27 cellular contexts compared by ENCODE assay signal in genomic region chr6:150806790-150807189, GRCh38.
"Had no signal": no experiment of that assay in that cellular context is flagged by ENCODE, and none has a peak within 500 bp of the region (broad histone marks: within the 10 kb centered on the region; RNA-seq: fewer than 3 reads in every experiment).

No MANE protein-coding gene starts in this region.

- H3K9me3 Mint-ChIP-seq: activated naive CD4-positive, alpha-beta T cell treated with anti-CD3 and anti-CD28 coated beads, Interleukin-2, amount 50 U/mL, for 24 hours; activated naive CD8-positive, alpha-beta T cell treated with anti-CD3 and anti-CD28 coated beads, Interleukin-2, amount 50 U/mL, for 24 hours; activated T-helper 2 cell treated with anti-CD3 and anti-CD28 coated beads, Interferon-gamma antibody, Interleukin-2, Interleukin-4, amounts not matched to agents 10 μg/mL and 5 μg/mL and 100 μg/mL, durations not matched to agents 14 hours and 24 hours and 36 hours; immature natural killer cell; natural killer cell had no signal

- H3K4me1 Mint-ChIP-seq: activated naive CD4-positive, alpha-beta T cell treated with anti-CD3 and anti-CD28 coated beads, Interleukin-2, amount 50 U/mL, for 24 hours; immature natural killer cell; natural killer cell had no signal

- H3K27me3 ChIP-seq: colonic mucosa, left lung, spleen, tibial nerve had no signal

- H3K36me3 Mint-ChIP-seq: activated naive CD4-positive, alpha-beta T cell treated with anti-CD3 and anti-CD28 coated beads, Interleukin-2, amount 50 U/mL, for 24 hours; immature natural killer cell; natural killer cell had no signal

- H3K36me3 ChIP-seq: colonic mucosa, WERI-Rb-1 had no signal

- H3K27ac Mint-ChIP-seq: activated naive CD4-positive, alpha-beta T cell treated with anti-CD3 and anti-CD28 coated beads, Interleukin-2, amount 50 U/mL, for 24 hours; activated naive CD8-positive, alpha-beta T cell treated with anti-CD3 and anti-CD28 coated beads, Interleukin-2, amount 50 U/mL, for 24 hours; activated T-helper 2 cell treated with anti-CD3 and anti-CD28 coated beads, Interferon-gamma antibody, Interleukin-2, Interleukin-4, amounts not matched to agents 10 μg/mL and 5 μg/mL and 100 μg/mL, durations not matched to agents 14 hours and 24 hours and 36 hours; immature natural killer cell; natural killer cell; T-helper 17 cell had no signal

- H3K4me3 ChIP-seq: colonic mucosa, left lung, lower lobe of right lung, spleen, tibial nerve had no signal

- H3K9me3 ChIP-seq: colonic mucosa, left lung, lower lobe of right lung, spleen, tibial nerve had no signal

- ATAC-seq: activated CD4-positive, CD25-positive, alpha-beta regulatory T cell treated with anti-CD3 and anti-CD28 coated beads, Interleukin-2, amount 50 U/mL, for 24 hours; activated naive CD8-positive, alpha-beta T cell treated with anti-CD3 and anti-CD28 coated beads, Interleukin-2, amount 50 U/mL, for 24 hours; left lung; lower lobe of right lung; natural killer cell; right cardiac atrium; T-helper 17 cell had no signal

- H3K4me3 Mint-ChIP-seq: activated naive CD4-positive, alpha-beta T cell treated with anti-CD3 and anti-CD28 coated beads, Interleukin-2, amount 50 U/mL, for 24 hours; activated naive CD8-positive, alpha-beta T cell treated with anti-CD3 and anti-CD28 coated beads, Interleukin-2, amount 50 U/mL, for 24 hours; immature natural killer cell; natural killer cell; T-helper 17 cell had no signal

- DNase-seq: activated CD4-positive, alpha-beta T cell treated with anti-CD3 and anti-CD28 coated beads for 48 hours; activated CD4-positive, alpha-beta T cell treated with anti-CD3 and anti-CD28 coated beads, Interleukin-2, amount 50 U/mL, for 48 hours; activated CD8-positive, alpha-beta memory T cell treated with anti-CD3 and anti-CD28 coated beads for 24 hours; activated naive CD8-positive, alpha-beta T cell treated with anti-CD3 and anti-CD28 coated beads, Interleukin-2, amount 50 U/mL, for 24 hours; activated T-cell treated with anti-CD3 and anti-CD28 coated beads, Interleukin-2, amount 50 U/mL, for 1 hour; amygdala; colonic mucosa; effector CD8-positive, alpha-beta T cell; erythroblast; head of caudate nucleus; hypothalamus; immature natural killer cell; kidney glomerular epithelial cell; left lung; lower lobe of right lung; mesendoderm; natural killer cell; right cardiac atrium; spleen; stimulated activated naive CD4-positive, alpha-beta T cell treated with Interleukin-2 at 50 U/mL for 16 hours; T-helper 17 cell; T1000; WERI-Rb-1 had no signal

- H3K4me1 ChIP-seq: colonic mucosa, left lung, lower lobe of right lung, tibial nerve had no signal

- H3K27ac ChIP-seq: colonic mucosa, left lung, lower lobe of right lung, spleen, tibial nerve, WERI-Rb-1 had no signal
